Comparison of ENCODE assay signal across 24 cellular contexts in the genomic region with DNA sequence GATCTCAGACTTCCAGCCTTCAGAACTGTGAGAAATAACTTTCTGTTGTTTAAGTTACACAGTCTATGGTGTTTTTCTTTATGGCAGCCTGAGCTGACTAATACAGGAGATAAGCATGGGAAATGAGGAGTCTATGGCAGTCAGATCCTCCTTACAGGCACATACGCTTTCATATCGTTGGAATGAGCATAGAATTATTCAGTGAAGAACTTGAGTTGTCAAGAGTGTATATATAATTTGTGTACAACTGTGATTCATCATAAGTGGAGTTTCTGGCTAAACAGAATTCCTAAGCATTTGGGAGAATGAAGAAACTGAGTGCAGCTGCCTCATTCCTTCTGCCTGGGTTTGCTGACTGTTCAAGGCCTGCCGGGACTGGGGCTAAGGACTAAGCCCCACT.
DNase-seq lines count a peak whose midpoint lies in the region; ATAC-seq, FAIRE-seq and TF ChIP-seq lines count a peak whose summit lies in the region.
"Had no signal": no experiment of that assay in that cellular context is flagged by ENCODE, and none has a peak within 500 bp of the region (broad histone marks: within the 10 kb centered on the region; RNA-seq: fewer than 3 reads in every experiment).

No MANE protein-coding gene starts in this region.

- H3K9me3 Mint-ChIP-seq in endothelial cell (ENCODE audit: unreplicated experiment): no peaks in the 10 kb centered on the region
- H3K9me3 Mint-ChIP-seq in stimulated activated memory B cell treated with anti-CD40 and anti-IgM and Interleukin-4, amounts not matched to agents 10 μg/mL and 1 μg/mL and 100 μg/mL, for 72 hours: no peaks in the 10 kb centered on the region

- H3K4me3 Mint-ChIP-seq in endothelial cell (ENCODE audit: unreplicated experiment): no peak overlapping the region
- H3K4me3 Mint-ChIP-seq in stimulated activated memory B cell treated with anti-CD40 and anti-IgM and Interleukin-4, amounts not matched to agents 10 μg/mL and 1 μg/mL and 100 μg/mL, for 72 hours: no peak overlapping the region

- no peaks in the 10 kb centered on the region for H3K36me3 ChIP-seq in GM23248 (ENCODE audit: low read depth)
- H3K36me3 ChIP-seq in esophagus (ENCODE audit: control insufficient read depth in 2 of 2, insufficient read depth in 2 of 2, low read length in 1 of 2): no peaks in the 10 kb centered on the region
- H3K36me3 ChIP-seq in keratinocyte (ENCODE audit: control insufficient read depth in 2 of 2, extremely low read depth in 1 of 2, insufficient read depth in 2 of 2, low read length in 2 of 2): no peaks in the 10 kb centered on the region
- H3K36me3 ChIP-seq: BE2C, SJSA1 had no signal

- H3F3A ChIP-seq in GM23248 (ENCODE audit: insufficient read depth): peaks cover 15% of the 10 kb centered on the region

- DNase-seq in AG04449 (ENCODE audit: low read depth, low spot score) (peak; percentile 12), GM23248 (peak; percentile 73), keratinocyte (ENCODE audit: low read depth, low spot score) (peak; percentile 23), endothelial cell (ENCODE audit: low spot score) (no peak), head of caudate nucleus (no peak)
- DNase-seq: BE2C, DMS79, KG1, NCI-H1105, NCI-H2081, NCI-H2171, NCI-H524 treated with DMSO at 0.1 percent for 48 hours, OCI-M1 had no signal

- H3K27me3 ChIP-seq in GM23248 (replicated peaks; ENCODE audit: insufficient read depth) (no peaks in the 10 kb centered on the region), esophagus (ENCODE audit: control insufficient read depth in 1 of 2, insufficient read depth in 2 of 2, low read length in 2 of 2) (no peaks in the 10 kb centered on the region), keratinocyte (ENCODE audit: control insufficient read depth, extremely low read depth, insufficient read depth, low read length) (no peaks in the 10 kb centered on the region)
- H3K27me3 ChIP-seq: BE2C, SJSA1 had no signal

- POLR2A ChIA-PET in AG04449 (lab: Yijun Ruan, JAX): no interaction called here

- WGBS in GM23248 (ENCODE audit: low coverage in 1 of 2, low lambda C conversion rate in 2 of 2, missing lambda C conversion rate in 2 of 2), 2 experiments: 32 to 41% methylated on average over 3 of the region's 3 CpGs
- 36 to 48% methylated on average over 3 of the region's 3 CpGs for WGBS in esophagus, 2 donors

- no peaks in the 10 kb centered on the region for H3K36me3 Mint-ChIP-seq in endothelial cell (ENCODE audit: low read depth, unreplicated experiment)
- no peaks in the 10 kb centered on the region for H3K36me3 Mint-ChIP-seq in stimulated activated memory B cell treated with anti-CD40 and anti-IgM and Interleukin-4, amounts not matched to agents 10 μg/mL and 1 μg/mL and 100 μg/mL, for 72 hours

- H3K9me1 ChIP-seq in keratinocyte (ENCODE audit: control insufficient read depth, extremely low read depth, insufficient read depth, low read length): no peaks in the 10 kb centered on the region

- peaks cover 5% of the 10 kb centered on the region for H3K4me1 Mint-ChIP-seq in endothelial cell (ENCODE audit: unreplicated experiment)
- no peaks in the 10 kb centered on the region for H3K4me1 Mint-ChIP-seq in stimulated activated memory B cell treated with anti-CD40 and anti-IgM and Interleukin-4, amounts not matched to agents 10 μg/mL and 1 μg/mL and 100 μg/mL, for 72 hours

- H3K27ac ChIP-seq in GM23248 (peak overlapping the region; percentile 62), esophagus (ENCODE audit: low read depth in 2 of 2, low read length in 1 of 2) (peak overlapping the region; percentile 76 to 82), keratinocyte (ENCODE audit: control insufficient read depth, insufficient read depth, low read length) (peak overlapping the region; percentile 10)
- H3K27ac ChIP-seq: 22Rv1, SJSA1 had no signal

- no peaks in the 10 kb centered on the region for H3K9me3 ChIP-seq in GM23248 (ENCODE audit: low read depth)
- no peaks in the 10 kb centered on the region for H3K9me3 ChIP-seq in esophagus (ENCODE audit: control insufficient read depth in 2 of 2, insufficient read depth in 1 of 2, low read depth in 1 of 2, low read length in 1 of 2)
- H3K9me3 ChIP-seq in keratinocyte (ENCODE audit: control insufficient read depth, low read depth, low read length): no peaks in the 10 kb centered on the region
- H3K9me3 ChIP-seq: BE2C had no signal

- H3K4me2 ChIP-seq in GM23248 (ENCODE audit: unreplicated experiment) (peak overlapping the region; percentile 33), keratinocyte (ENCODE audit: control insufficient read depth, extremely low read depth, insufficient read depth, low read depth, low read length) (no peak overlapping the region)

- no peaks in the 10 kb centered on the region for H3K27me3 Mint-ChIP-seq in endothelial cell (ENCODE audit: unreplicated experiment)
- H3K27me3 Mint-ChIP-seq in stimulated activated memory B cell treated with anti-CD40 and anti-IgM and Interleukin-4, amounts not matched to agents 10 μg/mL and 1 μg/mL and 100 μg/mL, for 72 hours: no peaks in the 10 kb centered on the region

- H3K9ac ChIP-seq in GM23248: no peak overlapping the region
- H3K9ac ChIP-seq in keratinocyte (ENCODE audit: control insufficient read depth, extremely low read depth, insufficient read depth, low read length): no peak overlapping the region

- H3K79me2 ChIP-seq in GM23248 (ENCODE audit: insufficient read depth) (no peaks in the 10 kb centered on the region), keratinocyte (ENCODE audit: control insufficient read depth, insufficient read depth, low read length) (no peaks in the 10 kb centered on the region)

- intact Hi-C loops in head of caudate nucleus (cut with DNase I): no loop called here

- peaks cover 21% of the 10 kb centered on the region for H3K4me1 ChIP-seq in GM23248 (ENCODE audit: insufficient read depth)
- no peaks in the 10 kb centered on the region for H3K4me1 ChIP-seq in esophagus (ENCODE audit: control insufficient read depth in 2 of 2, insufficient read depth in 2 of 2, low read length in 1 of 2)
- no peaks in the 10 kb centered on the region for H3K4me1 ChIP-seq in keratinocyte (ENCODE audit: control insufficient read depth, extremely low read depth, insufficient read depth, low read length)
- H3K4me1 ChIP-seq: BE2C, SJSA1 had no signal

- in situ Hi-C loops in GM23248 (cut with MboI): no loop called here

- H3K9me2 ChIP-seq in GM23248 (ENCODE audit: insufficient read depth): no peaks in the 10 kb centered on the region

- no peak overlapping the region for H3K27ac Mint-ChIP-seq in endothelial cell (ENCODE audit: unreplicated experiment)
- no peak overlapping the region for H3K27ac Mint-ChIP-seq in stimulated activated memory B cell treated with anti-CD40 and anti-IgM and Interleukin-4, amounts not matched to agents 10 μg/mL and 1 μg/mL and 100 μg/mL, for 72 hours

- TF ChIP-seq CTCF in AG04449 (IDR thresholded peaks at IDR 0.05; ENCODE audit: insufficient read depth, low read length, missing control alignments): no peak
- TF ChIP-seq CTCF in keratinocyte (optimal IDR thresholded peaks at IDR 0.05 in 1 of 3, IDR thresholded peaks at IDR 0.05 in 1 of 3, conservative IDR thresholded peaks at IDR 0.05 in 1 of 3; ENCODE audit: extremely low read depth in 1 of 3, insufficient read depth in 2 of 3, low read length in 3 of 3): no peak
- no peak for TF ChIP-seq CTCF in endothelial cell (IDR thresholded peaks at IDR 0.05; ENCODE audit: unreplicated experiment)

- no peak for ATAC-seq in HG03442 (IDR thresholded peaks at IDR 0.05; ENCODE audit: unreplicated experiment)
- ATAC-seq in stimulated activated memory B cell treated with anti-CD40 and anti-IgM and Interleukin-4, amounts not matched to agents 10 μg/mL and 1 μg/mL and 100 μg/mL, for 72 hours: no peak
- ATAC-seq: HCT116, Right ventricle myocardium inferior had no signal

- CTCF ChIA-PET in AG04449 (lab: Yijun Ruan, JAX): no interaction called here

- H4K20me1 ChIP-seq in GM23248 (ENCODE audit: insufficient read depth): no peaks in the 10 kb centered on the region
- H4K20me1 ChIP-seq in keratinocyte (ENCODE audit: control insufficient read depth, extremely low read depth, insufficient read depth, low read length): no peaks in the 10 kb centered on the region

- dilution Hi-C loops in keratinocyte (cut with MboI; ENCODE audit: extremely low pct_ligation_motif_present, low sequenced_read_pairs): no loop called here

- H2AFZ ChIP-seq in GM23248 (peak overlapping the region; percentile 47; the same call in 1 of the 2 replicates), keratinocyte (ENCODE audit: control insufficient read depth, low read length) (peak overlapping the region; percentile 4)

- no peak for FAIRE-seq in keratinocyte (lab: Jason Lieb, UNC)
- FAIRE-seq: GM12891, GM18507, H1, HTR-8/SVneo had no signal

- no peak overlapping the region for H3K4me3 ChIP-seq in AG04449 (ENCODE audit: low read depth, low read length)
- no peak overlapping the region for H3K4me3 ChIP-seq in GM23248
- no peak overlapping the region for H3K4me3 ChIP-seq in esophagus (ENCODE audit: low read depth in 1 of 2, low read length in 2 of 2)
- H3K4me3 ChIP-seq in keratinocyte (ENCODE audit: control insufficient read depth in 2 of 3, extremely low read depth in 1 of 3, insufficient read depth in 2 of 3, low read depth in 1 of 3, low read length in 3 of 3): no peak overlapping the region
- H3K4me3 ChIP-seq: SJSA1 had no signal

Comparison
In these comparisons a context has a peak if more than half of its experiments do, and no peak if none do; other contexts are left out.
1. DNase-seq: peak in AG04449 (single experiment), GM23248 (single experiment) and keratinocyte (single experiment); none in endothelial cell (single experiment) and head of caudate nucleus (0 of 42).
2. H3K27ac ChIP-seq: peak in every context shown above with its lines; median percentile 79 in esophagus; 62 in GM23248; 10 in keratinocyte.